In the genomic region with DNA sequence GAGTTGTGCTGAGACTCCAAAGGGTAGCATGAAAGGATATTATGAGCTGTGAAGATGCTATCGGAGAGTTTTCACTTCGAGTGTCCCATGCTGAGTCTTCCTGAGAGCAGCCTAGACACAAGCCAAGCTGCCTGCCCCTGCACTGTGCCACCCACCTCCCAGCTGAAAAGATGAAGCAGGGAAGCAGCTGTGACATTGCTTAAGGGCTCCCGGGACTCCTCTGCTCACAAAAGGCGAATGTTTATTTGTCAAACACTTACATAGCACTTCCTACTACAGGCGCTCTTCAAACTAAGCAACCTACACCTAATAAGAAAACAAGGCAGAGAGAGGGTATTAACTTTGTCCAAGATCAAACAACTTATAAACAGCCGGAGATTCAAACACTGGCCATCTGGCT, we compare ENCODE assay signal across 15 cellular contexts.
DNase-seq lines count a peak whose midpoint lies in the region; ATAC-seq and TF ChIP-seq lines count a peak whose summit lies in the region.
"Had no signal": no experiment of that assay in that cellular context is flagged by ENCODE, and none has a peak within 500 bp of the region (broad histone marks: within the 10 kb centered on the region; RNA-seq: fewer than 3 reads in every experiment).

No MANE protein-coding gene starts in this region.

- ATAC-seq in psoas muscle (peak in 1 of 4 donors; percentile 21), HG03196 (IDR thresholded peaks at IDR 0.05; ENCODE audit: unreplicated experiment) (no peak), HG03354 (IDR thresholded peaks at IDR 0.05; ENCODE audit: poor library complexity, severe bottlenecking, unreplicated experiment) (no peak)
- ATAC-seq: A549, left cardiac atrium, natural killer cell, right cardiac atrium had no signal

- peaks cover 32% of the 10 kb centered on the region for H3K4me1 ChIP-seq in HEK293 (ENCODE audit: control insufficient read depth, insufficient read depth, low read length)
- H3K4me1 ChIP-seq in OCI-LY7 (ENCODE audit: insufficient read depth, low read length, poor library complexity, severe bottlenecking) = peaks cover 80% of the 10 kb centered on the region
- peaks cover 31% of the 10 kb centered on the region for H3K4me1 ChIP-seq in psoas muscle

- H3K4me3 ChIP-seq in HEK293 (ENCODE audit: low read depth, low read length) (no peak overlapping the region), OCI-LY7 (ENCODE audit: low read depth, low read length, poor library complexity, severe bottlenecking) (no peak overlapping the region), psoas muscle (no peak overlapping the region)
- H3K4me3 ChIP-seq: A549 had no signal

- intact Hi-C loops in OCI-LY7 (cut with micrococcal nuclease; ENCODE audit: unreplicated experiment) (no loop called here), psoas muscle (cut with DNase I) (loop anchor here in 1 of 2 donors (5.0 kb wide), 2 partner anchors 62 to 98 kb away; partner anchors contain the start of gene OSBPL3)

- H3K27ac ChIP-seq in HEK293 (ENCODE audit: extremely low read depth, low read depth, low read length) = no peak overlapping the region
- peak overlapping the region; percentile 71 for H3K27ac ChIP-seq in OCI-LY7 (ENCODE audit: low read depth, low read length, poor library complexity, severe bottlenecking)
- peak overlapping the region; percentile 47 for H3K27ac ChIP-seq in psoas muscle
- H3K27ac ChIP-seq: A549 had no signal

- H3K9me2 ChIP-seq in OCI-LY7 (ENCODE audit: insufficient read depth, low read length) = no peaks in the 10 kb centered on the region

- H4K20me1 ChIP-seq in OCI-LY7 (ENCODE audit: insufficient read depth, low read length) = no peaks in the 10 kb centered on the region

- H2AFZ ChIP-seq in OCI-LY7 (ENCODE audit: low read length) = no peak overlapping the region

- no peak for TF ChIP-seq CTCF in HEK293 (tag by site-specific recombination; IDR thresholded peaks at IDR 0.05)
- TF ChIP-seq CTCF in OCI-LY7 (conservative IDR thresholded peaks at IDR 0.05; ENCODE audit: low read length) = no peak
- TF ChIP-seq CTCF in psoas muscle (IDR thresholded peaks at IDR 0.05) = no peak

- H3K79me2 ChIP-seq in OCI-LY7 (ENCODE audit: insufficient read depth, low read depth, low read length) = peaks cover 49% of the 10 kb centered on the region; the same call in 1 of the 2 replicates

- POLR2A ChIA-PET in HEK293 (lab: Yijun Ruan, JAX) (interaction anchor here (0.7 kb wide), 1 partner anchor 716 kb away, joined by 3 read pairs; no protein-coding TSS in a partner anchor), OCI-LY7 (lab: Charles Lee) (interaction anchor here (1.2 to 12.6 kb wide), 5 partner anchors 10 to 101 kb away, joined by 5 to 176 read pairs (median 7); no protein-coding TSS in a partner anchor)

- CTCF ChIA-PET in HEK293 (lab: Yijun Ruan, JAX) = interaction anchor here (0.6 to 1.3 kb wide), 3 partner anchors 61 to 276 kb away, joined by 3 to 11 read pairs (median 3); no protein-coding TSS in a partner anchor
- CTCF ChIA-PET in OCI-LY7 (lab: Charles Lee; ENCODE audit: unreplicated experiment) = interaction anchor here (0.6 to 2.7 kb wide), 3 partner anchors 10 to 69 kb away, joined by 3 to 10 read pairs (median 7); no protein-coding TSS in a partner anchor

- no peaks in the 10 kb centered on the region for H3K36me3 ChIP-seq in HEK293 (ENCODE audit: control insufficient read depth in 2 of 2, insufficient read depth in 1 of 2, low read length in 2 of 2)
- peaks cover 55% of the 10 kb centered on the region for H3K36me3 ChIP-seq in OCI-LY7 (ENCODE audit: insufficient read depth, low read length)
- H3K36me3 ChIP-seq in psoas muscle (ENCODE audit: insufficient read depth in 1 of 2, low read depth in 1 of 2) = no peaks in the 10 kb centered on the region

- H3K4me2 ChIP-seq in OCI-LY7 (ENCODE audit: low read length) = peak overlapping the region; percentile 63
- H3K4me2 ChIP-seq: A549 had no signal

- no peaks in the 10 kb centered on the region for H3K27me3 ChIP-seq in psoas muscle (ENCODE audit: insufficient read depth in 3 of 3, low read length in 2 of 3)

- DNase-seq in NCI-H1436 (lab: John Stamatoyannopoulos, UW) = peak; percentile 66
- no peak for DNase-seq in NCI-H1436 treated with DMSO at 0.1 percent for 48 hours (lab: John Stamatoyannopoulos, UW)
- no peak for DNase-seq in OCI-LY7 (ENCODE audit: low spot score)
- no peak for DNase-seq in psoas muscle
- DNase-seq in SKM-1 (lab: John Stamatoyannopoulos, UW; ENCODE audit: unreplicated experiment) = no peak
- DNase-seq: cortex of kidney, left cardiac atrium, natural killer cell, NCI-H774, right cardiac atrium, T-helper 2 cell had no signal

- no TSS peak for BruUV-seq in OCI-LY7 (replicated peaks; lab: Mats Ljungman, UMichigan)

- WGBS in psoas muscle, 3 donors = 43 to 65% (median 56%) methylated on average over 6 of the region's 6 CpGs

- H3K9me3 ChIP-seq in HEK293 (ENCODE audit: control insufficient read depth, insufficient read depth, low read depth, low read length) = no peaks in the 10 kb centered on the region
- H3K9me3 ChIP-seq in OCI-LY7 (ENCODE audit: low read length) = no peaks in the 10 kb centered on the region
- no peaks in the 10 kb centered on the region for H3K9me3 ChIP-seq in psoas muscle
- H3K9me3 ChIP-seq: A549 had no signal

TF ChIP-seq in HEK293, 187 proteins besides CTCF, POLR2A, EP300 and RAD21:
- TF ChIP-seq ZIC2 (tag by site-specific recombination; IDR thresholded peaks at IDR 0.05) = 0 out of 2 replicates have a peak, but pooled peaks have one; percentile 45
- TF ChIP-seq ZFHX2 (tag by site-specific recombination; conservative IDR thresholded peaks at IDR 0.05) = 0 out of 2 replicates have a peak, but pooled peaks have one; percentile 45
- no peak for TF ChIP-seq PATZ1 (tag by site-specific recombination; IDR thresholded peaks at IDR 0.05)
